In genomic region chr12:102496571-102496970, GRCh38 we compare ENCODE assay signal across 27 cellular contexts. TPM values are rescaled to one million over a fixed set of nuclear protein-coding genes. Genes with fewer than 3 reads are reported as not detected.
"Had no signal": no experiment of that assay in that cellular context is flagged by ENCODE, and none has a peak within 500 bp of the region (broad histone marks: within the 10 kb centered on the region; RNA-seq: fewer than 3 reads in every experiment).

No MANE protein-coding gene starts in this region.

- H3K27me3 ChIP-seq: adrenal gland, body of pancreas, esophagus muscularis mucosa had no signal

- DNase-seq: activated CD4-positive, alpha-beta memory T cell treated with anti-CD3 and anti-CD28 coated beads for 36 hours; activated CD4-positive, alpha-beta T cell treated with anti-CD3 and anti-CD28 coated beads for 36 hours; activated CD4-positive, alpha-beta T cell treated with anti-CD3 and anti-CD28 coated beads, Interleukin-2, amount 10 ng/mL, durations not matched to agents 24 days and 14 days; activated CD4-positive, CD25-positive, alpha-beta regulatory T cell; activated CD4-positive, CD25-positive, alpha-beta regulatory T cell treated with anti-CD3 and anti-CD28 coated beads, Interleukin-2, amount 50 U/mL, for 72 hours; activated CD8-positive, alpha-beta memory T cell treated with anti-CD3 and anti-CD28 coated beads, Interleukin-2, amount 10 ng/mL, durations not matched to agents 7 days and 5 days; activated CD8-positive, alpha-beta memory T cell treated with anti-CD3 and anti-CD28 coated beads, Interleukin-2, amount 50 U/mL, for 4 hours; activated CD8-positive, alpha-beta T cell treated with anti-CD3 and anti-CD28 coated beads, Interleukin-2, amount 10 ng/mL, durations not matched to agents 7 days and 5 days; activated effector memory CD4-positive, alpha-beta T cell treated with anti-CD3 and anti-CD28 coated beads, Interleukin-2, amount 50 U/mL, for 16 hours; activated naive CD4-positive, alpha-beta T cell treated with anti-CD3 and anti-CD28 coated beads for 36 hours; activated naive CD8-positive, alpha-beta T cell treated with anti-CD3 and anti-CD28 coated beads for 36 hours; activated naive CD8-positive, alpha-beta T cell treated with anti-CD3 and anti-CD28 coated beads, Interleukin-2, amount 50 U/mL, for 24 hours; activated T-cell treated with anti-CD3 and anti-CD28 coated beads, Interleukin-2, amount 50 U/mL, for 1 hour; activated T-cell treated with anti-CD3 and anti-CD28 coated beads, Interleukin-2, amount 50 U/mL, for 48 hours; adrenal gland; amygdala; aorta; body of pancreas; caudate nucleus; cortex of kidney; dermis blood vessel endothelial cell; effector CD4-positive, alpha-beta T cell; effector memory CD8-positive, alpha-beta T cell; erythroblast; head of caudate nucleus; T-helper 2 cell had no signal

- H3K4me3 ChIP-seq: adrenal gland, body of pancreas, esophagus muscularis mucosa had no signal

- H3K27ac ChIP-seq: adrenal gland, body of pancreas, esophagus muscularis mucosa had no signal

- ATAC-seq: activated CD4-positive, alpha-beta T cell treated with anti-CD3 and anti-CD28 coated beads for 36 hours; activated CD8-positive, alpha-beta memory T cell treated with anti-CD3 and anti-CD28 coated beads, Interleukin-2, amount 10 ng/mL, durations not matched to agents 7 days and 5 days; activated CD8-positive, alpha-beta T cell treated with anti-CD3 and anti-CD28 coated beads, Interleukin-2, amount 10 ng/mL, durations not matched to agents 7 days and 5 days; activated naive CD8-positive, alpha-beta T cell treated with anti-CD3 and anti-CD28 coated beads, Interleukin-2, amount 50 U/mL, for 24 hours; body of pancreas; effector memory CD8-positive, alpha-beta T cell had no signal

- H3K36me3 ChIP-seq: adrenal gland, esophagus muscularis mucosa had no signal

- H3K9me3 ChIP-seq: adrenal gland, body of pancreas had no signal

- H3K4me1 ChIP-seq: adrenal gland, body of pancreas, esophagus muscularis mucosa had no signal

RNA-seq across cellular contexts. Expression of gene IGF1, which starts 16.2 kb away (rescaled TPM):
- total RNA-seq: activated CD4-positive, alpha-beta memory T cell treated with anti-CD3 and anti-CD28 coated beads for 36 hours; activated CD4-positive, alpha-beta T cell treated with anti-CD3 and anti-CD28 coated beads for 36 hours; activated naive CD4-positive, alpha-beta T cell treated with anti-CD3 and anti-CD28 coated beads for 36 hours had no signal
